In the genomic region with DNA sequence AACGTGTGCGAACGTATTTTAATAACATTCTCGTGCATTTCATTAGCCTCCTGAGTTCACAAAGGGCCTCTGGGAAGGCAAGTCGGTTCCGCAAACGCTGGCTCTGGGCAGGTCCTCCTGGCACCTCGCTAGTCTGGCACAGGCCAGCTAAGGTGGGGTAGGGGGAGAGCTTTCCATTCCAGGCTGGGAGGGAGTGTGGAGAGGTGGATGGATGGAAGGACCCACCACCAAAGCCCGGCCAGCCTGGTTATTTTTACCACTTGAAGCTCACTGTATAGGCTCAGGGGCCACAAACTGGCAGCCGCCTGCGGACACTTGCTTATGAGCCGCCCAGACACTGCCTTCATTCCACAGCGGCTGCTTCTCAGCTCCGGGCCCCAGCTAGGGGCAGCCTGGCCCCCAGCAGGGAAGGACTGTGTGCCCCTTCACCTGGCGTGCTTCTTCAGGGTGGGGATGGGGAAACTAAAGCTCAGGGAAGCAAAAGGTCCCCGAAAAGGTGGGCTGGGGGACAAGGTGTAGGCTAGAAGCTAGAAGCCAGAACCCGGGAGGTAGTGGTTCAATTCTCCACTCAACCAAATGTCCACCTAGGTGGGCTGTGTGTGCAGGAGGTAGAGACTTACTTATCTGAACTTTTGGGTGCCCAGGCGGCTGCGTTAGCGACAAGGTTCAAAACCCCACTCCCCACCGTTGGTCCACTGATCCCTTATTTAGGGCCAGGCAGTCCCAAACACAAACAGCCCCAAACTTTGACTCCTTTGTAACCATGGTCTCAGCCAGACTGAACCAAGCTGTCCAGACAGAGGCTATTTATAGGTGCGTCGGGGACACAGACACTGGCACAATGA, we compare ENCODE assay signal across 8 cellular contexts. TPM values are rescaled to one million over a fixed set of nuclear protein-coding genes. Genes with fewer than 3 reads are reported as not detected.
DNase-seq lines count a peak whose midpoint lies in the region; ATAC-seq and TF ChIP-seq lines count a peak whose summit lies in the region.

No MANE protein-coding gene starts in this region.

- peak overlapping the region; percentile 88 to 94 (median 91) for H3K4me3 Mint-ChIP-seq in CD4-positive, CD25-positive, alpha-beta regulatory T cell
- peak overlapping the region; percentile 94 for H3K4me3 Mint-ChIP-seq in osteocyte (ENCODE audit: unreplicated experiment)

- H3K27ac ChIP-seq in CD4-positive, CD25-positive, alpha-beta regulatory T cell (ENCODE audit: insufficient read depth, low read length, poor library complexity, severe bottlenecking): peak overlapping the region; percentile 23
- no peak overlapping the region for H3K27ac ChIP-seq in SJSA1

- no peak for ATAC-seq in CD4-positive, CD25-positive, alpha-beta regulatory T cell (ENCODE audit: low read depth in 2 of 2)
- no peak for ATAC-seq in HG03457 (IDR thresholded peaks at IDR 0.05; ENCODE audit: unreplicated experiment)
- ATAC-seq in GM21786 (IDR thresholded peaks at IDR 0.05; ENCODE audit: unreplicated experiment): no peak
- no peak for ATAC-seq in GM19324 (IDR thresholded peaks at IDR 0.05; ENCODE audit: low FRiP score, unreplicated experiment)

- H3K36me3 Mint-ChIP-seq in CD4-positive, CD25-positive, alpha-beta regulatory T cell: no peaks in the 10 kb centered on the region
- H3K36me3 Mint-ChIP-seq in osteocyte (ENCODE audit: unreplicated experiment): peaks cover 3% of the 10 kb centered on the region

- H3K36me3 ChIP-seq in CD4-positive, CD25-positive, alpha-beta regulatory T cell (ENCODE audit: control insufficient read depth, insufficient read depth, low read length): no peaks in the 10 kb centered on the region
- H3K36me3 ChIP-seq in SJSA1: no peaks in the 10 kb centered on the region

- H3K27me3 ChIP-seq in CD4-positive, CD25-positive, alpha-beta regulatory T cell (ENCODE audit: control insufficient read depth, insufficient read depth, low read length): no peaks in the 10 kb centered on the region
- no peaks in the 10 kb centered on the region for H3K27me3 ChIP-seq in SJSA1 (replicated peaks)

- DNase-seq in CD4-positive, CD25-positive, alpha-beta regulatory T cell: peak in 1 of 3 donors; percentile 8
- DNase-seq in SJSA1 (ENCODE audit: low read depth in 1 of 2, low spot score in 2 of 2) (peak in 1 of 2 experiments; percentile 23), fibroblast of the aortic adventitia (ENCODE audit: low read depth) (peak; percentile 13), osteocyte (ENCODE audit: extremely low spot score, unreplicated experiment) (no peak), NCI-H510A (lab: John Stamatoyannopoulos, UW) (no peak)

- H3K4me1 Mint-ChIP-seq in CD4-positive, CD25-positive, alpha-beta regulatory T cell: peaks cover 5 to 40% (median 10%) of the 10 kb centered on the region in 4 donors
- H3K4me1 Mint-ChIP-seq in osteocyte (ENCODE audit: unreplicated experiment): peaks cover 60% of the 10 kb centered on the region

- H3K9me3 Mint-ChIP-seq in CD4-positive, CD25-positive, alpha-beta regulatory T cell: no peaks in the 10 kb centered on the region
- H3K9me3 Mint-ChIP-seq in osteocyte (ENCODE audit: unreplicated experiment): no peaks in the 10 kb centered on the region

- H3K9me3 ChIP-seq in CD4-positive, CD25-positive, alpha-beta regulatory T cell (ENCODE audit: control insufficient read depth in 2 of 2, low read length in 2 of 2): no peaks in the 10 kb centered on the region
- no peaks in the 10 kb centered on the region for H3K9me3 ChIP-seq in SJSA1 (replicated peaks)

- peaks cover 15% of the 10 kb centered on the region for H3K4me1 ChIP-seq in CD4-positive, CD25-positive, alpha-beta regulatory T cell (ENCODE audit: control insufficient read depth, insufficient read depth, low read length, poor library complexity, severe bottlenecking)
- H3K4me1 ChIP-seq in SJSA1 (replicated peaks): peaks cover 17% of the 10 kb centered on the region; the same call in 1 of the 2 replicates

- peaks cover 36% of the 10 kb centered on the region for H3K27me3 Mint-ChIP-seq in CD4-positive, CD25-positive, alpha-beta regulatory T cell
- H3K27me3 Mint-ChIP-seq in osteocyte (ENCODE audit: unreplicated experiment): no peaks in the 10 kb centered on the region

- no peak for TF ChIP-seq CTCF in fibroblast of the aortic adventitia (IDR thresholded peaks at IDR 0.05; ENCODE audit: insufficient read depth, low read length)
- TF ChIP-seq CTCF in osteocyte (IDR thresholded peaks at IDR 0.05): no peak

- no peak overlapping the region for H3K4me3 ChIP-seq in CD4-positive, CD25-positive, alpha-beta regulatory T cell (ENCODE audit: low read depth, low read length)
- peak overlapping the region; percentile 83 for H3K4me3 ChIP-seq in SJSA1
- H3K4me3 ChIP-seq in fibroblast of the aortic adventitia (ENCODE audit: low read depth, low read length): peak overlapping the region; percentile 79

- H3K27ac Mint-ChIP-seq in CD4-positive, CD25-positive, alpha-beta regulatory T cell: peak overlapping the region in 2 of 3 donors; percentile 91 to 92
- peak overlapping the region; percentile 81 for H3K27ac Mint-ChIP-seq in osteocyte (ENCODE audit: unreplicated experiment)

RNA-seq across cellular contexts. Expression of gene PMEPA1, which starts 1.7 kb away (rescaled TPM):
- 4.0 TPM for total RNA-seq in CD4-positive, CD25-positive, alpha-beta regulatory T cell
- polyA plus RNA-seq in CD4-positive, CD25-positive, alpha-beta regulatory T cell: 1 to 10 TPM in 1 of 4 donors, under 1 TPM in 3; 0.36 to 1.1 (median 0.62) TPM
- total RNA-seq in SJSA1 (2014; rRNA removed; shearing (Covaris generic)): 4.9 and 13.9 TPM in 2 replicates
- 1.4 and 1.6 TPM in 2 replicates for total RNA-seq in fibroblast of the aortic adventitia (ENCODE audit: low replicate concordance)
- total RNA-seq in osteocyte: 24.1 and 28.2 TPM in 2 replicates
